In genomic region chr10:84114088-84114667, GRCh38 we compare ENCODE assay signal across 17 cellular contexts. TPM values are rescaled to one million over a fixed set of nuclear protein-coding genes. Genes with fewer than 3 reads are reported as not detected.
DNase-seq lines count a peak whose midpoint lies in the region; ATAC-seq, FAIRE-seq and TF ChIP-seq lines count a peak whose summit lies in the region.
"Had no signal": no experiment of that assay in that cellular context is flagged by ENCODE, and none has a peak within 500 bp of the region (broad histone marks: within the 10 kb centered on the region; RNA-seq: fewer than 3 reads in every experiment).

No MANE protein-coding gene starts in this region.

- POLR2A ChIA-PET in CD4-positive, alpha-beta T cell (lab: Charles Lee), result no interaction called here

- H3K27ac ChIP-seq in brain microvascular endothelial cell, result no peak overlapping the region
- no peak overlapping the region for H3K27ac ChIP-seq in CD4-positive, alpha-beta T cell (ENCODE audit: low read depth, low read length)
- H3K27ac ChIP-seq: upper lobe of left lung had no signal

- H3K27me3 Mint-ChIP-seq in CD4-positive, alpha-beta T cell, result peaks cover 32% of the 10 kb centered on the region

- CTCF ChIA-PET in CD4-positive, alpha-beta T cell (lab: Charles Lee), result no interaction called here

- no peak for FAIRE-seq in D721Med (lab: Jason Lieb, UNC)

- H3K36me3 ChIP-seq in brain microvascular endothelial cell (replicated peaks), result no peaks in the 10 kb centered on the region
- H3K36me3 ChIP-seq: upper lobe of left lung had no signal

- TF ChIP-seq CTCF in D721Med (IDR thresholded peaks at IDR 0.05; ENCODE audit: insufficient read depth, missing control alignments), result peak; percentile 46
- TF ChIP-seq CTCF in brain microvascular endothelial cell (IDR thresholded peaks at IDR 0.05; ENCODE audit: low read depth, low read length, missing control alignments), result peak; percentile 30
- TF ChIP-seq CTCF in CD4-positive, alpha-beta T cell (IDR thresholded peaks at IDR 0.05), result no peak

- ATAC-seq in CD4-positive, alpha-beta T cell (ENCODE audit: poor library complexity), result no peak
- ATAC-seq: activated CD4-positive, alpha-beta T cell treated with anti-CD3 and anti-CD28 coated beads for 36 hours had no signal

- H3K4me3 Mint-ChIP-seq in CD4-positive, alpha-beta T cell, result no peak overlapping the region
- H3K4me3 Mint-ChIP-seq: activated CD4-positive, alpha-beta T cell treated with anti-CD3 and anti-CD28 coated beads for 36 hours; memory B cell had no signal

- DNase-seq in D721Med (ENCODE audit: insufficient read length, low spot score) (no peak), HuH-7 (ENCODE audit: low spot score) (peak; percentile 8), brain microvascular endothelial cell (no peak), lung microvascular endothelial cell (ENCODE audit: low read depth in 2 of 2) (peak; percentile 17 to 24), COR-L47 (lab: John Stamatoyannopoulos, UW) (no peak), NCI-H2171 (lab: John Stamatoyannopoulos, UW) (no peak), NCI-H187 treated with DMSO at 0.1 percent for 48 hours (lab: John Stamatoyannopoulos, UW) (no peak)
- no peak for DNase-seq in CD4-positive, alpha-beta T cell
- DNase-seq: activated CD4-positive, alpha-beta T cell treated with anti-CD3 and anti-CD28 coated beads for 36 hours; activated effector memory CD4-positive, alpha-beta T cell treated with Interleukin-2 at 50 U/mL for 16 hours; cerebellar nuclear complex; foreskin melanocyte; NCI-H2107; SIG-M5 had no signal

- intact Hi-C loops in CD4-positive, alpha-beta T cell (cut with DNase I, micrococcal nuclease), result no loop called here

- H3K9me3 ChIP-seq in CD4-positive, alpha-beta T cell (ENCODE audit: control insufficient read depth, low read length), result no peaks in the 10 kb centered on the region
- H3K9me3 ChIP-seq: upper lobe of left lung had no signal

- no peak overlapping the region for H3K4me3 ChIP-seq in brain microvascular endothelial cell (ENCODE audit: low read depth, low read length)
- H3K4me3 ChIP-seq: upper lobe of left lung had no signal

- no peaks in the 10 kb centered on the region for H3K27me3 ChIP-seq in brain microvascular endothelial cell (replicated peaks)
- no peaks in the 10 kb centered on the region for H3K27me3 ChIP-seq in CD4-positive, alpha-beta T cell (ENCODE audit: control insufficient read depth, insufficient read depth, low read length)
- H3K27me3 ChIP-seq: upper lobe of left lung had no signal

- no peaks in the 10 kb centered on the region for H3K9me3 Mint-ChIP-seq in CD4-positive, alpha-beta T cell
- H3K9me3 Mint-ChIP-seq: memory B cell had no signal

- in situ Hi-C loops in brain microvascular endothelial cell (cut with HindIII; ENCODE audit: low pct_ligation_motif_present, low sequenced_read_pairs), result no loop called here

- H3K27ac Mint-ChIP-seq in CD4-positive, alpha-beta T cell, result no peak overlapping the region
- H3K27ac Mint-ChIP-seq: activated CD4-positive, alpha-beta T cell treated with anti-CD3 and anti-CD28 coated beads for 36 hours; memory B cell had no signal

- no peaks in the 10 kb centered on the region for H3K36me3 Mint-ChIP-seq in CD4-positive, alpha-beta T cell (ENCODE audit: low read depth)
- H3K36me3 Mint-ChIP-seq: memory B cell had no signal

- no peaks in the 10 kb centered on the region for H3K4me1 Mint-ChIP-seq in CD4-positive, alpha-beta T cell (ENCODE audit: low read depth)

RNA-seq across cellular contexts. Expression of gene GHITM, which starts 25.1 kb away (rescaled TPM):
- 154 and 173 TPM in 2 replicates for total RNA-seq in lung microvascular endothelial cell
- total RNA-seq in CD4-positive, alpha-beta T cell, result 10 to 100 TPM; 64.7 to 67.9 TPM

RNA-seq across cellular contexts. Expression of gene GPR15LG, which starts 59.4 kb away (rescaled TPM):
- total RNA-seq in lung microvascular endothelial cell, result not detected in 2 replicates
- total RNA-seq in CD4-positive, alpha-beta T cell, result not detected
- total RNA-seq: activated CD4-positive, alpha-beta T cell treated with anti-CD3 and anti-CD28 coated beads for 36 hours; HT1080 had no signal

Comparison
In these comparisons a context has a peak if more than half of its experiments do, and no peak if none do; other contexts are left out.
1. DNase-seq: peak in HuH-7 (single experiment) and lung microvascular endothelial cell (2 of 2); none in D721Med (single experiment), brain microvascular endothelial cell (single experiment), COR-L47 (single experiment), CD4-positive, alpha-beta T cell (0 of 10), NCI-H2171 (single experiment) and NCI-H187 treated with DMSO at 0.1 percent for 48 hours (single experiment).